In genomic region chr15:100108346-100108745, GRCh38 we compare ENCODE assay signal across 16 cellular contexts.
DNase-seq lines count a peak whose midpoint lies in the region; ATAC-seq and TF ChIP-seq lines count a peak whose summit lies in the region.
"Had no signal": no experiment of that assay in that cellular context is flagged by ENCODE, and none has a peak within 500 bp of the region (broad histone marks: within the 10 kb centered on the region; RNA-seq: fewer than 3 reads in every experiment).

No MANE protein-coding gene starts in this region.

- peak; percentile 16 for DNase-seq in activated effector memory CD4-positive, alpha-beta T cell treated with anti-CD3 and anti-CD28 coated beads, Interleukin-2, amount 50 U/mL, for 16 hours
- no peak for DNase-seq in activated effector memory CD4-positive, alpha-beta T cell treated with Interleukin-2 at 50 U/mL for 16 hours
- DNase-seq in IMR-90 (no peak), left lobe of liver (ENCODE audit: low spot score) (peak; percentile 8), spleen (peak; percentile 37), smooth muscle cell (lab: John Stamatoyannopoulos, UW; ENCODE audit: unreplicated experiment) (no peak), COLO668 (lab: John Stamatoyannopoulos, UW; ENCODE audit: unreplicated experiment) (no peak)
- DNase-seq: AML-193; Calu3; CD4-positive, CD25-positive, alpha-beta regulatory T cell; DMS 273 treated with DMSO at 0.1 percent for 48 hours; HCEC 1CT; HFFc6 had no signal

- no peaks in the 10 kb centered on the region for H3K79me1 ChIP-seq in IMR-90 (ENCODE audit: low read depth in 1 of 2, low read length in 2 of 2)

- dilution Hi-C loops in IMR-90 (cut with HindIII; ENCODE audit: low sequenced_read_pairs, unreplicated experiment) = no loop called here

- in situ Hi-C loops in IMR-90 (cut with MboI; ENCODE audit: low sequenced_read_pairs) = loop anchor here (25.0 kb wide), 1 partner anchor 846 kb away; the partner anchor contains the start of gene LRRC28

- H3K27ac ChIP-seq in IMR-90 (ENCODE audit: insufficient read depth, low read length) (no peak overlapping the region), spleen (no peak overlapping the region), smooth muscle cell (ENCODE audit: low read depth) (no peak overlapping the region)
- H3K27ac ChIP-seq: 22Rv1 had no signal

- no peak overlapping the region for H4K91ac ChIP-seq in IMR-90 (ENCODE audit: insufficient read depth, low read depth, low read length)

- no peak overlapping the region for H2BK5ac ChIP-seq in IMR-90 (ENCODE audit: low read depth, low read length, poor library complexity, severe bottlenecking)

- H3K18ac ChIP-seq in IMR-90 (ENCODE audit: low read depth, low read length) = no peak overlapping the region

- H3K27me3 ChIP-seq in IMR-90 (ENCODE audit: control insufficient read depth, insufficient read depth, low read length) (no peaks in the 10 kb centered on the region), spleen (replicated peaks in 1 of 7) (no peaks in the 10 kb centered on the region), smooth muscle cell (ENCODE audit: low read depth) (no peaks in the 10 kb centered on the region)
- H3K27me3 ChIP-seq: BLaER1 had no signal

- no peak overlapping the region for H2AK9ac ChIP-seq in IMR-90 (replicated peaks; ENCODE audit: low read depth, low read length, poor library complexity)

- peak overlapping the region; percentile 23; the same call in 1 of the 2 replicates for H3K4ac ChIP-seq in IMR-90 (ENCODE audit: low read depth, low read length)

- H2AFZ ChIP-seq in IMR-90 (replicated peaks; ENCODE audit: low read length, poor library complexity) = no peak overlapping the region
- H2AFZ ChIP-seq in smooth muscle cell (ENCODE audit: low read depth) = no peak overlapping the region

- H3K4me3 ChIP-seq in IMR-90 (ENCODE audit: insufficient read depth, low read depth, low read length) = no peak overlapping the region
- H3K4me3 ChIP-seq in spleen = no peak overlapping the region
- H3K4me3 ChIP-seq in smooth muscle cell = no peak overlapping the region
- H3K4me3 ChIP-seq: BLaER1 had no signal

- H3K4me1 ChIP-seq in IMR-90 (ENCODE audit: control insufficient read depth, insufficient read depth, low read length) (peaks cover 17% of the 10 kb centered on the region), spleen (peaks cover 0 to 24% (median 17%) of the 10 kb centered on the region in 6 donors), smooth muscle cell (ENCODE audit: low read depth) (no peaks in the 10 kb centered on the region)

- H2BK15ac ChIP-seq in IMR-90 (ENCODE audit: low read depth, low read length) = no peak overlapping the region

- no peaks in the 10 kb centered on the region for H3K79me2 ChIP-seq in smooth muscle cell (ENCODE audit: low read depth)

- WGBS in IMR-90 (ENCODE audit: extremely low coverage in 2 of 2, insufficient read length in 1 of 2), 2 experiments = 93% methylated on average over 2 of the region's 8 CpGs; no CpG with 5 or more reads in 1 of the 2 experiments
- WGBS in spleen, 5 donors = 90 to 96% (median 95%) methylated on average over 8 of the region's 8 CpGs
- WGBS in smooth muscle cell (ENCODE audit: low lambda C conversion rate) = 99% methylated on average over 8 of the region's 8 CpGs

- no peak overlapping the region for H3K14ac ChIP-seq in IMR-90 (replicated peaks; ENCODE audit: low read depth, low read length)

- H3K9me3 ChIP-seq in IMR-90 (ENCODE audit: control insufficient read depth, insufficient read depth, low read length) = no peaks in the 10 kb centered on the region
- no peaks in the 10 kb centered on the region for H3K9me3 ChIP-seq in spleen
- no peaks in the 10 kb centered on the region for H3K9me3 ChIP-seq in smooth muscle cell (replicated peaks; ENCODE audit: low read depth)
- H3K9me3 ChIP-seq: BLaER1 had no signal

- no peak overlapping the region for H3K56ac ChIP-seq in IMR-90 (ENCODE audit: extremely low read depth, insufficient read depth, low read length)

- BruUV-seq in IMR-90 (replicated peaks; lab: Mats Ljungman, UMichigan) = no TSS peak

- no peak overlapping the region for H2BK120ac ChIP-seq in IMR-90 (ENCODE audit: low read depth, low read length)

- H2AK5ac ChIP-seq in IMR-90 (ENCODE audit: low read depth, low read length) = no peak overlapping the region

- H3K4me2 ChIP-seq in IMR-90 (ENCODE audit: low read depth, low read length) (no peak overlapping the region), smooth muscle cell (no peak overlapping the region)

- H3K36me3 ChIP-seq in IMR-90 (ENCODE audit: control insufficient read depth, insufficient read depth, low read length) (no peaks in the 10 kb centered on the region), spleen (no peaks in the 10 kb centered on the region), smooth muscle cell (ENCODE audit: low read depth) (no peaks in the 10 kb centered on the region)
- H3K36me3 ChIP-seq: BLaER1 had no signal

- TF ChIP-seq POLR2A in IMR-90 (IDR thresholded peaks at IDR 0.05; ENCODE audit: low read depth, low read length) = no peak
- no peak for TF ChIP-seq POLR2A in spleen (IDR thresholded peaks at IDR 0.05)

- H4K5ac ChIP-seq in IMR-90 (ENCODE audit: low read depth, low read length) = no peak overlapping the region

- H2BK20ac ChIP-seq in IMR-90 (ENCODE audit: low read depth, low read length) = no peak overlapping the region

- peaks cover 20% of the 10 kb centered on the region for H3K9me1 ChIP-seq in IMR-90 (ENCODE audit: insufficient read depth, low read length)

- no peak for ATAC-seq in IMR-90 (ENCODE audit: low read depth)
- ATAC-seq in left lobe of liver = no peak
- no peak for ATAC-seq in GM18858 (IDR thresholded peaks at IDR 0.05; ENCODE audit: unreplicated experiment)

- no peak for TF ChIP-seq RAD21 in IMR-90 (IDR thresholded peaks at IDR 0.05; ENCODE audit: low read length)

- intact Hi-C loops in IMR-90 (cut with micrococcal nuclease) (no loop called here), spleen (cut with DNase I; ENCODE audit: low total_unique reads) (no loop called here)

- H4K8ac ChIP-seq in IMR-90 (ENCODE audit: low read depth in 2 of 2, low read length in 2 of 2) = no peak overlapping the region

- TF ChIP-seq CTCF in IMR-90 (conservative IDR thresholded peaks at IDR 0.05; ENCODE audit: low read depth, low read length) (no peak), spleen (IDR thresholded peaks at IDR 0.05 in 8 of 11, conservative IDR thresholded peaks at IDR 0.05 in 3 of 11) (no peak), smooth muscle cell (IDR thresholded peaks at IDR 0.05; ENCODE audit: borderline replicate concordance, insufficient read depth, poor library complexity, severe bottlenecking) (no peak)

- no peaks in the 10 kb centered on the region for H4K20me1 ChIP-seq in IMR-90 (ENCODE audit: insufficient read depth, low read length)
- no peaks in the 10 kb centered on the region for H4K20me1 ChIP-seq in smooth muscle cell (ENCODE audit: low read depth)
- H4K20me1 ChIP-seq: BLaER1 had no signal

- no peak overlapping the region for H3K23ac ChIP-seq in IMR-90 (ENCODE audit: low read depth, low read length)

- peaks cover 11% of the 10 kb centered on the region for H3F3A ChIP-seq in smooth muscle cell (ENCODE audit: low read depth)

- CTCF ChIA-PET in IMR-90 (lab: Yijun Ruan, JAX) = no interaction called here

- no peak overlapping the region for H3K9ac ChIP-seq in IMR-90 (ENCODE audit: low read depth, low read length)
- H3K9ac ChIP-seq in smooth muscle cell (ENCODE audit: low read depth) = no peak overlapping the region
- H3K9ac ChIP-seq: BLaER1 had no signal

- POLR2A ChIA-PET in IMR-90 (lab: Charles Lee; ENCODE audit: unreplicated experiment) = no interaction called here

TF ChIP-seq in IMR-90, 13 proteins besides CTCF, POLR2A, EP300 and RAD21:
- TF ChIP-seq MAFK (IDR thresholded peaks at IDR 0.05; ENCODE audit: low read depth, low read length) (no peak), MXI1 (IDR thresholded peaks at IDR 0.05; ENCODE audit: borderline replicate concordance, low read depth, low read length) (no peak), NFE2L2 (IDR thresholded peaks at IDR 0.05; ENCODE audit: low read depth, low read length) (no peak)

Comparison
In these comparisons a context has a peak if more than half of its experiments do, and no peak if none do; other contexts are left out.
1. DNase-seq: peak in activated effector memory CD4-positive, alpha-beta T cell treated with anti-CD3 and anti-CD28 coated beads, Interleukin-2, amount 50 U/mL, for 16 hours (single experiment), left lobe of liver (single experiment) and spleen (single experiment); none in activated effector memory CD4-positive, alpha-beta T cell treated with Interleukin-2 at 50 U/mL for 16 hours (single experiment), IMR-90 (single experiment), smooth muscle cell (single experiment) and COLO668 (single experiment).